Comparison of ENCODE assay signal across 10 cellular contexts in the genomic region with DNA sequence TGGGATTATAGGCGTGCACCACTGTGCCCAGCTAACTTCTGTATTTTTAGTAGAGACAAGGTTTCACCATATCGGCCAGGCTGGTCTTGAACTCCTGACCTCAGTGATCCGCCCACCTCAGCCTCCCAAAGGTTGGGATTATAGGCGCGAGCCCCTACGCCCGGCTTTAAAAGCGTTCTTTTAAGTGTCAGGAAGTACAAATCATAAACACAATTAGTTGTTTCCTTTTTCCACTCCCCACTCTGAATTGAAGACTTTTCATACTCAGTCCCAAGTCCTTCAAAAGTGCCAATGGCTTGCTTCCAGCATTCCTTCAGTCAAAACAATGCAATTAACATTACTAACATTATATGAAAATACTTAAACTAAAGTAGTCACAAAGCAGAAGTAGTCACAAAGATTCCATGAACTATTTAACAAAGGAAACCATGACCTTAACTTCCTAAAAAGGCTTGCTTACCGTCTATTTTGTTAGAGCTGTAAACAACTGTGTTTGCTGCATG. TPM values are rescaled to one million over a fixed set of nuclear protein-coding genes. Genes with fewer than 3 reads are reported as not detected.
DNase-seq lines count a peak whose midpoint lies in the region; ATAC-seq and TF ChIP-seq lines count a peak whose summit lies in the region.
"Had no signal": no experiment of that assay in that cellular context is flagged by ENCODE, and none has a peak within 500 bp of the region (broad histone marks: within the 10 kb centered on the region; RNA-seq: fewer than 3 reads in every experiment).

No MANE protein-coding gene starts in this region.

- H3K27me3 Mint-ChIP-seq in naive B cell (no peaks in the 10 kb centered on the region), MCF 10A (ENCODE audit: insufficient read depth, unreplicated experiment) (no peaks in the 10 kb centered on the region)

- H3K27ac Mint-ChIP-seq in naive B cell = peak overlapping the region in 5 of 6 donors; percentile 54 to 91 (median 80)
- H3K27ac Mint-ChIP-seq in MCF 10A (ENCODE audit: low read depth, unreplicated experiment) = no peak overlapping the region

- H3K9ac ChIP-seq in Loucy (ENCODE audit: low read depth, low read length, poor library complexity, severe bottlenecking) (peak overlapping the region; percentile 25), colonic mucosa (ENCODE audit: low read depth in 2 of 2, low read length in 2 of 2) (no peak overlapping the region)

- peak overlapping the region; percentile 99 for H3K4me2 ChIP-seq in Loucy (ENCODE audit: low read depth, low read length, poor library complexity, severe bottlenecking)

- TF ChIP-seq CTCF in Loucy (conservative IDR thresholded peaks at IDR 0.05; ENCODE audit: low read length) (no peak), colonic mucosa (IDR thresholded peaks at IDR 0.05) (no peak), MCF 10A (IDR thresholded peaks at IDR 0.05; ENCODE audit: unreplicated experiment) (no peak)

- peak; percentile 35 for DNase-seq in AG08395 (ENCODE audit: low spot score)
- DNase-seq in colonic mucosa = no peak
- no peak for DNase-seq in naive B cell
- DNase-seq in 8988T = no peak
- no peak for DNase-seq in MCF 10A (ENCODE audit: unreplicated experiment)
- DNase-seq in NCI-H187 (lab: John Stamatoyannopoulos, UW) = no peak

- H3K9me3 Mint-ChIP-seq in naive B cell = no peaks in the 10 kb centered on the region
- H3K9me3 Mint-ChIP-seq in MCF 10A (ENCODE audit: unreplicated experiment) = no peaks in the 10 kb centered on the region

- H3K79me2 ChIP-seq in Loucy (ENCODE audit: insufficient read depth, low read length) = peaks cover 96% of the 10 kb centered on the region

- peak overlapping the region in 5 of 8 donors; percentile 6 to 70 (median 25) for H3K4me3 Mint-ChIP-seq in naive B cell
- no peak overlapping the region for H3K4me3 Mint-ChIP-seq in MCF 10A (ENCODE audit: unreplicated experiment)

- intact Hi-C loops in colonic mucosa (cut with DNase I) = loop anchor here (5.0 kb wide), 1 partner anchor 33 kb away; a partner anchor contains a TSS
- intact Hi-C loops in MCF 10A (cut with micrococcal nuclease) = no loop called here

- H3K4me3 ChIP-seq in Loucy (ENCODE audit: low read length, poor library complexity, severe bottlenecking) = peak overlapping the region; percentile 45
- H3K4me3 ChIP-seq in colonic mucosa = no peak overlapping the region

- no peaks in the 10 kb centered on the region for H3K27me3 ChIP-seq in Loucy (ENCODE audit: insufficient read depth, low read length, poor library complexity, severe bottlenecking)
- no peaks in the 10 kb centered on the region for H3K27me3 ChIP-seq in colonic mucosa

- POLR2A ChIA-PET in MCF 10A (lab: Yijun Ruan, JAX) = interaction anchor here (0.7 to 0.9 kb wide), 3 partner anchors 10 to 12 kb away, joined by 3 to 4 read pairs (median 4); no protein-coding TSS in a partner anchor

- H3K9me3 ChIP-seq in Loucy (ENCODE audit: insufficient read depth, low read depth, low read length) (no peaks in the 10 kb centered on the region), colonic mucosa (no peaks in the 10 kb centered on the region)

- CTCF ChIA-PET in MCF 10A (lab: Yijun Ruan, JAX) = interaction anchor here (0.7 to 1.4 kb wide), 2 partner anchors 30 to 50 kb away, joined by 3 to 4 read pairs; no protein-coding TSS in a partner anchor

- no TSS peak for BruUV-seq in MCF 10A (replicated peaks; lab: Mats Ljungman, UMichigan)

- H3F3A ChIP-seq in Loucy (ENCODE audit: low read depth) = 0 out of 2 replicates have a peak, but pooled peaks cover 4% of the 10 kb centered on the region

- H3K36me3 Mint-ChIP-seq in naive B cell (peaks cover 8 to 14% of the 10 kb centered on the region in 2 donors), MCF 10A (ENCODE audit: insufficient read depth, unreplicated experiment) (peaks cover 97% of the 10 kb centered on the region)

- H2AFZ ChIP-seq in Loucy (ENCODE audit: low read length) = no peak overlapping the region

- H3K9me2 ChIP-seq in Loucy (replicated peaks; ENCODE audit: low read depth, low read length) = no peaks in the 10 kb centered on the region

- ATAC-seq in naive B cell (ENCODE audit: low read depth in 2 of 2) (peak; percentile 35 to 59), GM18873 (IDR thresholded peaks at IDR 0.05; ENCODE audit: low FRiP score, unreplicated experiment) (no peak)

- H4K20me1 ChIP-seq in Loucy (ENCODE audit: insufficient read depth, low read length, poor library complexity, severe bottlenecking) = peaks cover 91% of the 10 kb centered on the region

- H3K4me1 Mint-ChIP-seq in naive B cell (peaks cover 30 to 69% (median 51%) of the 10 kb centered on the region in 3 donors), MCF 10A (ENCODE audit: insufficient read depth, unreplicated experiment) (peaks cover 15% of the 10 kb centered on the region)

- H3K36me3 ChIP-seq in Loucy (ENCODE audit: insufficient read depth, low read length) (peaks cover 66% of the 10 kb centered on the region), colonic mucosa (peaks cover 30% of the 10 kb centered on the region)

- H3K4me1 ChIP-seq in Loucy (ENCODE audit: insufficient read depth, low read length, poor library complexity, severe bottlenecking) = peaks cover 38% of the 10 kb centered on the region
- H3K4me1 ChIP-seq in colonic mucosa = no peaks in the 10 kb centered on the region

- peak overlapping the region; percentile 62 for H3K27ac ChIP-seq in colonic mucosa

RNA-seq across cellular contexts. Expression of a gene that starts 8.1 kb away (rescaled TPM):
- total RNA-seq in colonic mucosa (10 to 100 TPM; 65.7 to 67.0 TPM), MCF 10A (2022) (60.7 and 62.5 TPM in 2 replicates)
- 10 to 100 TPM; 24.0 to 71.6 (median 58.9) TPM for polyA plus RNA-seq in naive B cell (ENCODE audit: low read depth in 6 of 6)

RNA-seq across cellular contexts. Expression of a gene that starts 17.3 kb away (rescaled TPM):
- total RNA-seq in colonic mucosa = 10 to 100 TPM; 45.2 to 63.2 TPM
- polyA plus RNA-seq in naive B cell (ENCODE audit: low read depth in 6 of 6) = 1 to 10 TPM; 5.5 to 8.9 (median 6.6) TPM
- 17.6 and 20.5 TPM in 2 replicates for total RNA-seq in MCF 10A (2022)

RNA-seq across cellular contexts. Expression of a gene that starts 24.7 kb away (rescaled TPM):
- total RNA-seq in colonic mucosa (1 to 10 TPM; 5.4 to 8.1 TPM), MCF 10A (2022) (10.4 and 14.0 TPM in 2 replicates)
- polyA plus RNA-seq in naive B cell (ENCODE audit: low read depth in 6 of 6) = 10 to 100 TPM; 16.8 to 38.5 (median 21.4) TPM

RNA-seq across cellular contexts. Expression of a gene that starts 31.3 kb away (rescaled TPM):
- total RNA-seq in colonic mucosa (10 to 100 TPM; 44.2 to 45.0 TPM), MCF 10A (2022) (30.5 and 47.0 TPM in 2 replicates)
- 10 to 100 TPM; 48.5 to 90.8 (median 75.4) TPM for polyA plus RNA-seq in naive B cell (ENCODE audit: low read depth in 6 of 6)

RNA-seq across cellular contexts. Expression of a gene that starts 44.9 kb away (rescaled TPM):
- total RNA-seq in colonic mucosa = under 1 TPM; 0.25 to 0.27 TPM
- polyA plus RNA-seq in naive B cell (ENCODE audit: low read depth in 6 of 6) = 1 to 10 TPM in 5 of 6 donors, not detected in 1; 1.6 to 4.4 (median 3.8) TPM
- not detected in 2 replicates for total RNA-seq in MCF 10A (2022)
- total RNA-seq: frontal cortex, HT-29 had no signal
